Comparison of ENCODE assay signal across 23 cellular contexts in genomic region chr13:46383383-46383782, GRCh38. TPM values are rescaled to one million over a fixed set of nuclear protein-coding genes. Genes with fewer than 3 reads are reported as not detected.
A peak's percentile ranks its signal among the peaks of the same experiment; 100 is the strongest.
DNase-seq lines count a peak whose midpoint lies in the region; ATAC-seq, FAIRE-seq and TF ChIP-seq lines count a peak whose summit lies in the region.
"Had no signal": no experiment of that assay in that cellular context is flagged by ENCODE, and none has a peak within 500 bp of the region (broad histone marks: within the 10 kb centered on the region; RNA-seq: fewer than 3 reads in every experiment).

No MANE protein-coding gene starts in this region.

- peaks cover 34% of the 10 kb centered on the region for H3K36me3 ChIP-seq in OCI-LY3 (replicated peaks; ENCODE audit: low read depth, low read length)

- H3K27me3 Mint-ChIP-seq in neural crest cell (ENCODE audit: low read depth) = peaks cover 36% of the 10 kb centered on the region

- H3K4me2 ChIP-seq in OCI-LY3 (ENCODE audit: low read length) = peak overlapping the region; percentile 95

- peak overlapping the region; percentile 67 for H3K4me3 Mint-ChIP-seq in neural crest cell
- H3K4me3 Mint-ChIP-seq: activated T-cell treated with anti-CD3 and anti-CD28 coated beads, Interleukin-2, amount 50 U/mL, for 72 hours had no signal

- no peak overlapping the region for H2AFZ ChIP-seq in OCI-LY3 (ENCODE audit: low read depth, low read length)
- H2AFZ ChIP-seq: parathyroid adenoma had no signal

- no peaks in the 10 kb centered on the region for H3K9me3 ChIP-seq in OCI-LY3 (ENCODE audit: insufficient read depth, low read length)

- H3K27ac Mint-ChIP-seq in neural crest cell (ENCODE audit: unreplicated experiment) = no peak overlapping the region
- H3K27ac Mint-ChIP-seq: activated naive CD4-positive, alpha-beta T cell treated with anti-CD3 and anti-CD28 coated beads, Interleukin-2, amount 50 U/mL, for 72 hours; activated T-cell treated with anti-CD3 and anti-CD28 coated beads, Interleukin-2, amount 50 U/mL, for 72 hours had no signal

- no peaks in the 10 kb centered on the region for H3K27me3 ChIP-seq in OCI-LY3 (ENCODE audit: low read depth, low read length)

- no peak for ATAC-seq in HG02970 (IDR thresholded peaks at IDR 0.05; ENCODE audit: low FRiP score, unreplicated experiment)
- ATAC-seq in HG03175 (IDR thresholded peaks at IDR 0.05; ENCODE audit: unreplicated experiment) = no peak
- no peak for ATAC-seq in GM21737 (IDR thresholded peaks at IDR 0.05; ENCODE audit: unreplicated experiment)
- ATAC-seq: activated naive CD4-positive, alpha-beta T cell treated with anti-CD3 and anti-CD28 coated beads, Interleukin-2, amount 50 U/mL, for 72 hours; activated T-cell treated with anti-CD3 and anti-CD28 coated beads, Interleukin-2, amount 50 U/mL, for 72 hours; HCT116 had no signal

- peaks cover 54% of the 10 kb centered on the region for H3K4me1 ChIP-seq in OCI-LY3 (ENCODE audit: low read length)
- H3K4me1 ChIP-seq: parathyroid adenoma had no signal

- DNase-seq in DMS79 (lab: John Stamatoyannopoulos, UW) (peak; percentile 1), DMS79 treated with DMSO at 0.1 percent for 48 hours (lab: John Stamatoyannopoulos, UW) (no peak), GM12891 (ENCODE audit: insufficient read length, low spot score) (no peak), neural crest cell (ENCODE audit: low read depth, low spot score) (no peak)
- DNase-seq: activated CD8-positive, alpha-beta memory T cell treated with anti-CD3 and anti-CD28 coated beads for 24 hours; activated T-cell treated with anti-CD3 and anti-CD28 coated beads, Interleukin-2, amount 50 U/mL, for 72 hours; DMS153; KG1; NCI-H1436 treated with DMSO at 0.1 percent for 48 hours; NCI-H446 treated with DMSO at 0.1 percent for 48 hours; OCI-M1; stimulated activated CD4-positive, alpha-beta T cell treated with anti-CD3 and anti-CD28 coated beads, Interleukin-4, amount 100 ng/mL, for 1 hour; substantia nigra had no signal

- H3K4me1 Mint-ChIP-seq in neural crest cell = peaks cover 39% of the 10 kb centered on the region

- H3K79me2 ChIP-seq in OCI-LY3 (ENCODE audit: low read length) = peaks cover 98% of the 10 kb centered on the region
- H3K79me2 ChIP-seq: parathyroid adenoma had no signal

- peak; percentile 91 for FAIRE-seq in GM12891 (lab: Jason Lieb, UNC)
- FAIRE-seq: endometrium had no signal

- no peak for TF ChIP-seq CTCF in OCI-LY3 (IDR thresholded peaks at IDR 0.05; ENCODE audit: low read depth, low read length)
- no peak for TF ChIP-seq CTCF in neural crest cell (conservative IDR thresholded peaks at IDR 0.05)

- peak overlapping the region; percentile 96 for H3K9ac ChIP-seq in OCI-LY3 (ENCODE audit: low read length)
- H3K9ac ChIP-seq: parathyroid adenoma had no signal

- H3K4me3 ChIP-seq in OCI-LY3 (ENCODE audit: low read length) = peak overlapping the region; percentile 82

- no peaks in the 10 kb centered on the region for H3K9me3 Mint-ChIP-seq in neural crest cell
- H3K9me3 Mint-ChIP-seq: activated naive CD4-positive, alpha-beta T cell treated with anti-CD3 and anti-CD28 coated beads, Interleukin-2, amount 50 U/mL, for 72 hours; activated T-cell treated with anti-CD3 and anti-CD28 coated beads, Interleukin-2, amount 50 U/mL, for 72 hours had no signal

- no peaks in the 10 kb centered on the region for H4K20me1 ChIP-seq in OCI-LY3 (ENCODE audit: insufficient read depth, low read length)

- peak overlapping the region; percentile 93 for H3K27ac ChIP-seq in OCI-LY3 (ENCODE audit: low read length)
- H3K27ac ChIP-seq: 22Rv1, C4-2B, parathyroid adenoma had no signal

- peaks cover 4% of the 10 kb centered on the region for H3K36me3 Mint-ChIP-seq in neural crest cell (ENCODE audit: low read depth)

- no peak for TF ChIP-seq POLR2A in GM12891 (IDR thresholded peaks at IDR 0.05; ENCODE audit: low read depth, low read length)

TF ChIP-seq in GM12891, 5 proteins besides CTCF, POLR2A, EP300 and RAD21:
- TF ChIP-seq POU2F2 (IDR thresholded peaks at IDR 0.05; ENCODE audit: low read depth, low read length) = no peak
- TF ChIP-seq POLR2AphosphoS5 (IDR thresholded peaks at IDR 0.05; ENCODE audit: low read depth, low read length) = no peak
- no peak for TF ChIP-seq SPI1 (IDR thresholded peaks at IDR 0.05; ENCODE audit: low read depth, low read length)
- no peak for TF ChIP-seq TAF1 (IDR thresholded peaks at IDR 0.05; ENCODE audit: low read depth, low read length)
- no peak for TF ChIP-seq PAX5 (IDR thresholded peaks at IDR 0.05; ENCODE audit: insufficient read depth, low read length, severe bottlenecking)

RNA-seq across cellular contexts. Expression of gene RUBCNL, which starts 3.7 kb away (rescaled TPM):
- polyA plus RNA-seq in GM12891 (2012; ENCODE audit: low read depth, missing spikeins) = 14.8 TPM
- total RNA-seq in neural crest cell = 29.7 and 36.4 TPM in 2 replicates
